Comparison of ENCODE assay signal across 8 cellular contexts in genomic region chr6:147204060-147204785, GRCh38. TPM values are rescaled to one million over a fixed set of nuclear protein-coding genes. Genes with fewer than 3 reads are reported as not detected.
A peak's percentile ranks its signal among the peaks of the same experiment; 100 is the strongest.
DNase-seq lines count a peak whose midpoint lies in the region; ATAC-seq, FAIRE-seq and TF ChIP-seq lines count a peak whose summit lies in the region.

Gene STXBP5, plus strand, starts transcription at chr6:147204417. Its CDS starts 116 bp downstream, at chr6:147204533.

- no peaks in the 10 kb centered on the region for H3K27me3 ChIP-seq in BE2C
- no peaks in the 10 kb centered on the region for H3K27me3 ChIP-seq in neuron (ENCODE audit: insufficient read depth, low read length)
- no peaks in the 10 kb centered on the region for H3K27me3 ChIP-seq in tibial nerve

- TF ChIP-seq CTCF in BE2C (IDR thresholded peaks at IDR 0.05; ENCODE audit: low read depth, low read length) (no peak), tibial nerve (IDR thresholded peaks at IDR 0.05) (no peak)

- ATAC-seq in GM18909 (IDR thresholded peaks at IDR 0.05; ENCODE audit: poor library complexity, unreplicated experiment) (peak; percentile 27), HG03175 (IDR thresholded peaks at IDR 0.05; ENCODE audit: unreplicated experiment) (peak; percentile 21)

- TF ChIP-seq EP300 in tibial nerve (IDR thresholded peaks at IDR 0.05) = peak in 1 of 2 donors; percentile 53

- H2AFZ ChIP-seq in neuron (ENCODE audit: low read depth, low read length) = peak within 1 kb of the TSS; percentile 97

- H3K4me3 ChIP-seq in BE2C (ENCODE audit: low read depth, low read length) (peak within 1 kb of the TSS; percentile 88), neuron (ENCODE audit: low read length) (peak within 1 kb of the TSS; percentile 70), tibial nerve (peak within 1 kb of the TSS; percentile 81 to 96 (median 92))

- no peak for TF ChIP-seq POLR2A in tibial nerve (IDR thresholded peaks at IDR 0.05)

- peak within 1 kb of the TSS; percentile 93 to 97 (median 96) for H3K27ac ChIP-seq in tibial nerve

- 0 to 1% methylated on average over 45 to 55 of the region's 85 CpGs for WGBS in tibial nerve, 2 donors

- H3K4me1 ChIP-seq in BE2C (no peaks in the 10 kb centered on the region; the same call in 1 of the 2 replicates), neuron (ENCODE audit: insufficient read depth, low read length) (peaks cover 15% of the 10 kb centered on the region), tibial nerve (peaks cover 0 to 35% (median 7%) of the 10 kb centered on the region in 4 donors)

- FAIRE-seq in frontal cortex (lab: Jason Lieb, UNC) = no peak

- H3K9me3 ChIP-seq in BE2C (no peaks in the 10 kb centered on the region), neuron (ENCODE audit: low read length) (no peaks in the 10 kb centered on the region), tibial nerve (no peaks in the 10 kb centered on the region)

- H3K36me3 ChIP-seq in BE2C (no peaks in the 10 kb centered on the region; the same call in none of the 2 replicates), neuron (ENCODE audit: insufficient read depth, low read length) (no peaks in the 10 kb centered on the region), tibial nerve (no peaks in the 10 kb centered on the region)

- peak; percentile 47 for DNase-seq in BE2C
- DNase-seq in RKO (ENCODE audit: low spot score) = peak; percentile 64
- DNase-seq in activated gamma-delta T cell treated with anti-CD3 and anti-CD28 coated beads, Interleukin-2, amount 50 U/mL, for 16 hours (ENCODE audit: low read depth) = peak; percentile 14
- DNase-seq in frontal cortex (ENCODE audit: low spot score in 2 of 2) = peak in 1 of 2 donors; percentile 10
- DNase-seq in tibial nerve (ENCODE audit: low spot score in 2 of 2) = peak in 1 of 2 donors; percentile 23

RNA-seq across cellular contexts. Expression of gene STXBP5, which starts in this region (rescaled TPM):
- 30.3 TPM for polyA plus RNA-seq in BE2C (2012; ENCODE audit: insufficient read depth, insufficient read length, low read depth)
- total RNA-seq in frontal cortex (138 TPM), tibial nerve (10 to 100 TPM; 23.7 to 39.1 (median 25.8) TPM)
